31 cellular contexts compared by ENCODE assay signal in genomic region chr17:22516861-22517636, GRCh38.
"Had no signal": no experiment of that assay in that cellular context is flagged by ENCODE, and none has a peak within 500 bp of the region (broad histone marks: within the 10 kb centered on the region; RNA-seq: fewer than 3 reads in every experiment).

No MANE protein-coding gene starts in this region.

- H3K27ac ChIP-seq: PC-9, RWPE1, VCaP had no signal

- H3K4me2 ChIP-seq: PC-9 had no signal

- H2AFZ ChIP-seq: PC-9 had no signal

- FAIRE-seq: RCC 7860 had no signal

- H3K4me3 Mint-ChIP-seq: activated B cell treated with CpG ODN at 0.5 μM for 24 hours; activated CD4-positive, alpha-beta memory T cell treated with anti-CD3 and anti-CD28 coated beads, Interleukin-2, amount 10 ng/mL, durations not matched to agents 7 days and 5 days; activated CD8-positive, alpha-beta memory T cell treated with anti-CD3 and anti-CD28 coated beads, Interleukin-2, amount 10 ng/mL, durations not matched to agents 7 days and 5 days; activated naive CD4-positive, alpha-beta T cell treated with anti-CD3 and anti-CD28 coated beads, Interleukin-2, amount 10 ng/mL, durations not matched to agents 7 days and 5 days; activated naive CD8-positive, alpha-beta T cell; activated naive CD8-positive, alpha-beta T cell treated with anti-CD3 and anti-CD28 coated beads, Interleukin-2, amount 50 U/mL, for 24 hours; brain; T-cell; T-helper 17 cell had no signal

- H3K4me1 Mint-ChIP-seq: activated B cell treated with CpG ODN at 0.5 μM for 24 hours; activated CD4-positive, alpha-beta memory T cell treated with anti-CD3 and anti-CD28 coated beads, Interleukin-2, amount 10 ng/mL, durations not matched to agents 7 days and 5 days; activated CD8-positive, alpha-beta memory T cell treated with anti-CD3 and anti-CD28 coated beads, Interleukin-2, amount 10 ng/mL, durations not matched to agents 7 days and 5 days; activated naive CD4-positive, alpha-beta T cell treated with anti-CD3 and anti-CD28 coated beads, Interleukin-2, amount 10 ng/mL, durations not matched to agents 7 days and 5 days; activated naive CD8-positive, alpha-beta T cell treated with anti-CD3 and anti-CD28 coated beads, Interleukin-2, amount 50 U/mL, for 24 hours; brain; T-cell; T-helper 17 cell had no signal

- H3K4me3 ChIP-seq: PC-9 had no signal

- H3K27ac Mint-ChIP-seq: activated B cell treated with CpG ODN at 0.5 μM for 24 hours; activated CD4-positive, alpha-beta memory T cell treated with anti-CD3 and anti-CD28 coated beads, Interleukin-2, amount 10 ng/mL, durations not matched to agents 7 days and 5 days; activated CD8-positive, alpha-beta memory T cell treated with anti-CD3 and anti-CD28 coated beads, Interleukin-2, amount 10 ng/mL, durations not matched to agents 7 days and 5 days; activated naive CD4-positive, alpha-beta T cell treated with anti-CD3 and anti-CD28 coated beads, Interleukin-2, amount 10 ng/mL, durations not matched to agents 7 days and 5 days; activated naive CD8-positive, alpha-beta T cell; activated naive CD8-positive, alpha-beta T cell treated with anti-CD3 and anti-CD28 coated beads, Interleukin-2, amount 50 U/mL, for 24 hours; brain; T-cell; T-helper 17 cell had no signal

- DNase-seq: activated B cell treated with CpG ODN at 0.5 μM for 24 hours; activated CD4-positive, alpha-beta memory T cell treated with anti-CD3 and anti-CD28 coated beads, Interleukin-2, amount 10 ng/mL, durations not matched to agents 7 days and 5 days; activated CD4-positive, alpha-beta T cell treated with anti-CD3 and anti-CD28 coated beads for 4 hours; activated CD4-positive, CD25-positive, alpha-beta regulatory T cell treated with anti-CD3 and anti-CD28 coated beads, Interleukin-2, amount 50 U/mL, for 72 hours; activated CD8-positive, alpha-beta memory T cell treated with anti-CD3 and anti-CD28 coated beads for 24 hours; activated CD8-positive, alpha-beta memory T cell treated with anti-CD3 and anti-CD28 coated beads, Interleukin-2, amount 10 ng/mL, durations not matched to agents 7 days and 5 days; activated CD8-positive, alpha-beta memory T cell treated with anti-CD3 and anti-CD28 coated beads, Interleukin-2, amount 50 U/mL, for 48 hours; activated effector memory CD4-positive, alpha-beta T cell treated with Interleukin-2 at 50 U/mL for 16 hours; activated naive CD4-positive, alpha-beta T cell treated with anti-CD3 and anti-CD28 coated beads, Interleukin-2, amount 10 ng/mL, durations not matched to agents 7 days and 5 days; activated naive CD8-positive, alpha-beta T cell treated with anti-CD3 and anti-CD28 coated beads, Interleukin-2, amount 50 U/mL, for 24 hours; activated T-cell treated with anti-CD3 and anti-CD28 coated beads, Interleukin-2, amount 50 U/mL, for 48 hours; anterior cingulate cortex; central memory CD4-positive, alpha-beta T cell; MM.1S; MV-4-11; NCI-H1092; NCI-H1436 treated with DMSO at 0.1 percent for 48 hours; NCI-H1694 treated with DMSO at 0.1 percent for 48 hours; NCI-H2029; NCI-H345; NCI-H524 treated with DMSO at 0.1 percent for 48 hours; PC-9; SIG-M5; T-cell; T-helper 17 cell had no signal

- H3K27me3 Mint-ChIP-seq: activated B cell treated with CpG ODN at 0.5 μM for 24 hours; activated CD4-positive, alpha-beta memory T cell treated with anti-CD3 and anti-CD28 coated beads, Interleukin-2, amount 10 ng/mL, durations not matched to agents 7 days and 5 days; activated CD8-positive, alpha-beta memory T cell treated with anti-CD3 and anti-CD28 coated beads, Interleukin-2, amount 10 ng/mL, durations not matched to agents 7 days and 5 days; activated naive CD4-positive, alpha-beta T cell treated with anti-CD3 and anti-CD28 coated beads, Interleukin-2, amount 10 ng/mL, durations not matched to agents 7 days and 5 days; activated naive CD8-positive, alpha-beta T cell; activated naive CD8-positive, alpha-beta T cell treated with anti-CD3 and anti-CD28 coated beads, Interleukin-2, amount 50 U/mL, for 24 hours; brain; T-cell; T-helper 17 cell had no signal

- H3K36me3 Mint-ChIP-seq: activated CD8-positive, alpha-beta memory T cell treated with anti-CD3 and anti-CD28 coated beads, Interleukin-2, amount 10 ng/mL, durations not matched to agents 7 days and 5 days; activated naive CD4-positive, alpha-beta T cell treated with anti-CD3 and anti-CD28 coated beads, Interleukin-2, amount 10 ng/mL, durations not matched to agents 7 days and 5 days; activated naive CD8-positive, alpha-beta T cell; brain; T-cell had no signal

- ATAC-seq: activated CD8-positive, alpha-beta memory T cell treated with anti-CD3 and anti-CD28 coated beads, Interleukin-2, amount 10 ng/mL, durations not matched to agents 7 days and 5 days; activated naive CD8-positive, alpha-beta T cell treated with anti-CD3 and anti-CD28 coated beads, Interleukin-2, amount 50 U/mL, for 24 hours; Right ventricle myocardium inferior; T-cell; T-helper 17 cell had no signal
